Comparison of ENCODE assay signal across 14 cellular contexts in the genomic region with DNA sequence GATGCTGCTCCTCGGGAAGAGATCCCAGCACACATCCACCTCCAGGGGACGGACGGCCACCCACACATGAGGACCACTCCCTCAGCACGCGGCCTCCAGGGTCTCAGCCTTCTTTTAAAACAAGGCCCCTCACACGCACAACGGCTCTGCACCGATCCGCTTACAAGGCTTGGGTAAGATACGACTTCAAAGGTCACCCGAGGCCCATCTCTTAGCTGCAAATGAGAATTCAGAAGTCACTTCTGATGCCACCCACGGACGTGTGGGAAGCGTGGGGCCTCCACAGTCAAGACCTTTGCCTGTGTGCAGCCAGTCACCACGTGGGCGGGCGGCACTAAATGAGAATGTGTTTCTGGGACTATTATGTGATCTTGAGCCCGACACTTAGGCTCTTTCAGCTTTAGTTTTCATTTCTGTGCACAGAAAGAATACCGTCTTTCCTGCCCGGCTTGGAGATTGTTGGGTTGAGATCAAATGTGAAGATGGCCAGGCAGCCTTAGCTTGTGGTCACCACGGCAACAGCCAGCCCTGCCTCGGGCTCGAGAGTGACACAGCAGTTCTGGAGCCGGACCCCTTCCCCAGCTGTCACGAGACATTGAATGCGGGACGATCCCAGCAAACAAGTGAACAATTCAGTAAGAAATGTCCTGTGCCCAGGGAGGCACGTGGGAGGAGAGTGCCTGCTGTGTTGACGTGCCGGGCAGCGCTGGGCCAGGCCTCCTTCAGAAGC.
DNase-seq lines count a peak whose midpoint lies in the region; ATAC-seq and TF ChIP-seq lines count a peak whose summit lies in the region.
"Had no signal": no experiment of that assay in that cellular context is flagged by ENCODE, and none has a peak within 500 bp of the region (broad histone marks: within the 10 kb centered on the region; RNA-seq: fewer than 3 reads in every experiment).

No MANE protein-coding gene starts in this region.

- peaks cover 44% of the 10 kb centered on the region for H3K36me3 Mint-ChIP-seq in chondrocyte (ENCODE audit: low read depth)
- H3K36me3 Mint-ChIP-seq in progenitor cell of endocrine pancreas (ENCODE audit: insufficient read depth), result peaks cover 10% of the 10 kb centered on the region
- peaks cover 34% of the 10 kb centered on the region for H3K36me3 Mint-ChIP-seq in stimulated activated memory B cell treated with anti-CD40 and anti-IgM and Interleukin-4, amounts not matched to agents 10 μg/mL and 1 μg/mL and 100 μg/mL, for 72 hours
- H3K36me3 Mint-ChIP-seq in mesothelial cell of epicardium, result peaks cover 10% of the 10 kb centered on the region

- peaks cover 14% of the 10 kb centered on the region for H3K4me1 Mint-ChIP-seq in chondrocyte (ENCODE audit: low read depth)
- H3K4me1 Mint-ChIP-seq in progenitor cell of endocrine pancreas (ENCODE audit: low read depth), result no peaks in the 10 kb centered on the region
- peaks cover 3% of the 10 kb centered on the region for H3K4me1 Mint-ChIP-seq in stimulated activated memory B cell treated with anti-CD40 and anti-IgM and Interleukin-4, amounts not matched to agents 10 μg/mL and 1 μg/mL and 100 μg/mL, for 72 hours
- H3K4me1 Mint-ChIP-seq in mesothelial cell of epicardium, result peaks cover 23% of the 10 kb centered on the region

- intact Hi-C loops in thyroid gland (cut with DNase I), result no loop called here

- peaks cover 19 to 29% of the 10 kb centered on the region in 2 donors for H3K36me3 ChIP-seq in thyroid gland
- H3K36me3 ChIP-seq: breast epithelium, ovary had no signal

- H3K9me3 ChIP-seq in thyroid gland, result no peaks in the 10 kb centered on the region
- H3K9me3 ChIP-seq: breast epithelium, ovary had no signal

- H3K27ac ChIP-seq in substantia nigra (ENCODE audit: low read depth, low read length, poor library complexity, severe bottlenecking) (peak overlapping the region; percentile 69), thyroid gland (no peak overlapping the region)
- H3K27ac ChIP-seq: breast epithelium, ovary had no signal

- TF ChIP-seq POLR2A in thyroid gland (IDR thresholded peaks at IDR 0.05), result no peak

- peak; percentile 81 for DNase-seq in activated effector memory CD4-positive, alpha-beta T cell treated with anti-CD3 and anti-CD28 coated beads, Interleukin-2, amount 50 U/mL, for 16 hours
- DNase-seq in activated effector memory CD4-positive, alpha-beta T cell treated with Interleukin-2 at 50 U/mL for 16 hours, result no peak
- no peak for DNase-seq in chondrocyte (ENCODE audit: low spot score)
- no peak for DNase-seq in progenitor cell of endocrine pancreas (ENCODE audit: low spot score, unreplicated experiment)
- DNase-seq in substantia nigra (lab: John Stamatoyannopoulos, UW), result peak in 37 of 49 donors; percentile 18 to 80 (median 60)
- DNase-seq in mesothelial cell of epicardium (ENCODE audit: low spot score in 2 of 2, unreplicated experiment in 2 of 2), result no peak
- DNase-seq in thyroid gland, result no peak
- DNase-seq: EL, IMR-90, NCI-H2107, ovary, RPMI8226 had no signal

- 88 to 89% methylated on average over 26 to 31 of the region's 31 CpGs for WGBS in thyroid gland, 2 donors

- no peak for ATAC-seq in stimulated activated memory B cell treated with anti-CD40 and anti-IgM and Interleukin-4, amounts not matched to agents 10 μg/mL and 1 μg/mL and 100 μg/mL, for 72 hours

- H3K9me3 Mint-ChIP-seq in chondrocyte (ENCODE audit: low read depth) (no peaks in the 10 kb centered on the region), progenitor cell of endocrine pancreas (ENCODE audit: low read depth) (no peaks in the 10 kb centered on the region), mesothelial cell of epicardium (no peaks in the 10 kb centered on the region)
- H3K9me3 Mint-ChIP-seq in stimulated activated memory B cell treated with anti-CD40 and anti-IgM and Interleukin-4, amounts not matched to agents 10 μg/mL and 1 μg/mL and 100 μg/mL, for 72 hours, result peaks cover 3% of the 10 kb centered on the region

- no peak overlapping the region for H3K4me3 ChIP-seq in thyroid gland (replicated peaks in 1 of 3)
- H3K4me3 ChIP-seq: breast epithelium, ovary had no signal

- H3K4me1 ChIP-seq in thyroid gland, result peaks cover 0 to 5% of the 10 kb centered on the region in 2 donors
- H3K4me1 ChIP-seq: breast epithelium had no signal

- H3K27ac Mint-ChIP-seq in chondrocyte (ENCODE audit: unreplicated experiment), result peak overlapping the region; percentile 17
- H3K27ac Mint-ChIP-seq in progenitor cell of endocrine pancreas, result peak overlapping the region; percentile 29
- no peak overlapping the region for H3K27ac Mint-ChIP-seq in stimulated activated memory B cell treated with anti-CD40 and anti-IgM and Interleukin-4, amounts not matched to agents 10 μg/mL and 1 μg/mL and 100 μg/mL, for 72 hours
- no peak overlapping the region for H3K27ac Mint-ChIP-seq in mesothelial cell of epicardium

- no peaks in the 10 kb centered on the region for H3K27me3 ChIP-seq in thyroid gland
- H3K27me3 ChIP-seq: breast epithelium, ovary had no signal

- H3K4me3 Mint-ChIP-seq in chondrocyte (ENCODE audit: unreplicated experiment) (no peak overlapping the region), progenitor cell of endocrine pancreas (ENCODE audit: low read depth) (no peak overlapping the region), mesothelial cell of epicardium (no peak overlapping the region)
- no peak overlapping the region for H3K4me3 Mint-ChIP-seq in stimulated activated memory B cell treated with anti-CD40 and anti-IgM and Interleukin-4, amounts not matched to agents 10 μg/mL and 1 μg/mL and 100 μg/mL, for 72 hours

- TF ChIP-seq CTCF in chondrocyte (IDR thresholded peaks at IDR 0.05), result no peak
- no peak for TF ChIP-seq CTCF in progenitor cell of endocrine pancreas (IDR thresholded peaks at IDR 0.05; ENCODE audit: unreplicated experiment)
- TF ChIP-seq CTCF in mesothelial cell of epicardium (IDR thresholded peaks at IDR 0.05; ENCODE audit: unreplicated experiment), result no peak
- no peak for TF ChIP-seq CTCF in thyroid gland (IDR thresholded peaks at IDR 0.05)

- H3K27me3 Mint-ChIP-seq in chondrocyte (ENCODE audit: low read depth), result no peaks in the 10 kb centered on the region
- H3K27me3 Mint-ChIP-seq in progenitor cell of endocrine pancreas, result no peaks in the 10 kb centered on the region
- no peaks in the 10 kb centered on the region for H3K27me3 Mint-ChIP-seq in stimulated activated memory B cell treated with anti-CD40 and anti-IgM and Interleukin-4, amounts not matched to agents 10 μg/mL and 1 μg/mL and 100 μg/mL, for 72 hours
- peaks cover 12% of the 10 kb centered on the region for H3K27me3 Mint-ChIP-seq in mesothelial cell of epicardium (ENCODE audit: low read depth)

Comparison
In these comparisons a context has a peak if more than half of its experiments do, and no peak if none do; other contexts are left out.
1. DNase-seq: peak in activated effector memory CD4-positive, alpha-beta T cell treated with anti-CD3 and anti-CD28 coated beads, Interleukin-2, amount 50 U/mL, for 16 hours (single experiment) and substantia nigra (37 of 49); none in activated effector memory CD4-positive, alpha-beta T cell treated with Interleukin-2 at 50 U/mL for 16 hours (single experiment), chondrocyte (single experiment), progenitor cell of endocrine pancreas (single experiment), mesothelial cell of epicardium (0 of 2) and thyroid gland (0 of 2).
2. H3K27ac Mint-ChIP-seq: peak in chondrocyte (single experiment) and progenitor cell of endocrine pancreas (single experiment); none in stimulated activated memory B cell treated with anti-CD40 and anti-IgM and Interleukin-4, amounts not matched to agents 10 μg/mL and 1 μg/mL and 100 μg/mL, for 72 hours (single experiment) and mesothelial cell of epicardium (single experiment).